ENCODE assay signal across 1 cellular context in the genomic region with DNA sequence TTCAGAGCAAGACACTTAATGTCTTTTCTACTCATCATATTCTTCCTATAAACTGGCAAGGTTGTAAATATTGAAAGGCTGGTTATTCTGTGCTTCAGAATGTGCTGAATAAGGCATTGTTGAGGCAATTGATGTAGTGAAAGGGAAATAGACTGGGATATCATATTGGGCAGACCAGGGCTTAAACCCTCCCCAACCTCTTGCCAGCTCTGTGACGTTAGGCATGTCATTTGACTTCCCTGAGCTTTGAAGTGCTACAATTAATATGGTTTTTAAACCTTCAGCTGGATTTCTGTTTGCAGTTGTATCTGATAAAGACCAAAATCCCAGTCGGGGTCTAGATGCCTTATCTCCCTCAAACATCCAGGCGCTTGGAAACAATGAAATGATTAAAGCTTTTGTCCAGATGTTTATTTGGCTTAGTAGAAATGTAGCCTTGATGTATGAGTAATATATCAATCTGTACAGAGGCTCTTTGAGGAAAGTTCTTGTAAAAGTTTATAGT.
TF ChIP-seq lines count a peak whose summit lies in the region.

No MANE protein-coding gene starts in this region.

TF ChIP-seq in K562, 482 proteins besides CTCF, POLR2A, EP300 and RAD21 (continued from another document):
- TF ChIP-seq HNRNPK (IDR thresholded peaks at IDR 0.05; ENCODE audit: low read depth, low read length, poor library complexity, severe bottlenecking), result no peak
- TF ChIP-seq TAF9B (IDR thresholded peaks at IDR 0.05; ENCODE audit: partially characterized antibody), result no peak
- no peak for TF ChIP-seq NFIX (CRISPR knock-in tag; IDR thresholded peaks at IDR 0.05; ENCODE audit: low read depth)
- TF ChIP-seq GABPB1 (CRISPR knock-in tag; IDR thresholded peaks at IDR 0.05), result no peak
- no peak for TF ChIP-seq ELF4 (CRISPR knock-in tag; IDR thresholded peaks at IDR 0.05)
- TF ChIP-seq CEBPB (tag; IDR thresholded peaks at IDR 0.05), result no peak
- TF ChIP-seq, protein P1, sequence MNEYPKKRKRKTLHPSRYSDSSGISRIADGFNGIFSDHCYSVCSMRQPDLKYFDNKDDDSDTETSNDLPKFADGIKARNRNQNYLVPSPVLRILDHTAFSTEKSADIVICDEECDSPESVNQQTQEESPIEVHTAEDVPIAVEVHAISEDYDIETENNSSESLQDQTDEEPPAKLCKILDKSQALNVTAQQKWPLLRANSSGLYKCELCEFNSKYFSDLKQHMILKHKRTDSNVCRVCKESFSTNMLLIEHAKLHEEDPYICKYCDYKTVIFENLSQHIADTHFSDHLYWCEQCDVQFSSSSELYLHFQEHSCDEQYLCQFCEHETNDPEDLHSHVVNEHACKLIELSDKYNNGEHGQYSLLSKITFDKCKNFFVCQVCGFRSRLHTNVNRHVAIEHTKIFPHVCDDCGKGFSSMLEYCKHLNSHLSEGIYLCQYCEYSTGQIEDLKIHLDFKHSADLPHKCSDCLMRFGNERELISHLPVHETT (CRISPR knock-in tag; conservative IDR thresholded peaks at IDR 0.05 in 1 of 2, IDR thresholded peaks at IDR 0.05 in 1 of 2), result no peak
- TF ChIP-seq SOX6 (IDR thresholded peaks at IDR 0.05), result peak; percentile 61; the same call in 1 of the 2 replicates
- TF ChIP-seq, protein P2, sequence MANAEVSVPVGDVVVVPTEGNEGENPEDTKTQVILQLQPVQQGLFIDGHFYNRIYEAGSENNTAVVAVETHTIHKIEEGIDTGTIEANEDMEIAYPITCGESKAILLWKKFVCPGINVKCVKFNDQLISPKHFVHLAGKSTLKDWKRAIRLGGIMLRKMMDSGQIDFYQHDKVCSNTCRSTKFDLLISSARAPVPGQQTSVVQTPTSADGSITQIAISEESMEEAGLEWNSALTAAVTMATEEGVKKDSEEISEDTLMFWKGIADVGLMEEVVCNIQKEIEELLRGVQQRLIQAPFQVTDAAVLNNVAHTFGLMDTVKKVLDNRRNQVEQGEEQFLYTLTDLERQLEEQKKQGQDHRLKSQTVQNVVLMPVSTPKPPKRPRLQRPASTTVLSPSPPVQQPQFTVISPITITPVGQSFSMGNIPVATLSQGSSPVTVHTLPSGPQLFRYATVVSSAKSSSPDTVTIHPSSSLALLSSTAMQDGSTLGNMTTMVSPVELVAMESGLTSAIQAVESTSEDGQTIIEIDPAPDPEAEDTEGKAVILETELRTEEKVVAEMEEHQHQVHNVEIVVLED (CRISPR knock-in tag; IDR thresholded peaks at IDR 0.05), result no peak
- no peak for TF ChIP-seq ZNF668 (CRISPR knock-in tag; IDR thresholded peaks at IDR 0.05)
- no peak for TF ChIP-seq BMI1 (IDR thresholded peaks at IDR 0.05; ENCODE audit: low read length)
- no peak for TF ChIP-seq CSDE1 (IDR thresholded peaks at IDR 0.05)
- no peak for TF ChIP-seq SNRNP70 (optimal IDR thresholded peaks at IDR 0.05; ENCODE audit: low read depth, low read length)
TF ChIP-seq in K562: peak in this region for 3.
